Comparison of ENCODE assay signal across 20 cellular contexts in the genomic region with DNA sequence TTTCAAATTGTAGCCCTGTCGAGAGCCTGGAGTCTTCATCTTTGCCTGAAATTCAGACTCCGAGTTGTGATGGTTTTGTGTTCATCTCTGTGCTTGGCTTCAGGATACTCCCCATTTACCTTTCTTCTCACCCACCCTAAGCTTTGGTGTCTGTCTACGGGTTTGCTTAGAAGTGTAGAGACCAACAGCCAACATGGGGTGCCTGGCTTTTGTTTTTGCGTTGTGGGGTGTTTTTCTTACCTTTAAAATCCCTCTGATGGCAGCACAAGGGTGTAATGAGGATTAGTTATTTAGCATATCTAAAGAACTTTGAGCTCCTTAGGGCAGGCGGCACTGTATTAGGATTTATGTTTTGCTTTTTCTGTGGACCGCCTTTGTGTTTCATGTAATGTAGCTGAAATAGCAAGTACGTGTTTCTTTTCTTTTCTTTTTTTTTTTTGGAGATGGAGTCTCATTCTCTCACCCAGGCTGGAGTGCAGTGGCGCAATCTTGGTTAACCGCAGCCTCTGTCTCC. TPM values are rescaled to one million over a fixed set of nuclear protein-coding genes. Genes with fewer than 3 reads are reported as not detected.
DNase-seq lines count a peak whose midpoint lies in the region; ATAC-seq and TF ChIP-seq lines count a peak whose summit lies in the region.
"Had no signal": no experiment of that assay in that cellular context is flagged by ENCODE, and none has a peak within 500 bp of the region (broad histone marks: within the 10 kb centered on the region; RNA-seq: fewer than 3 reads in every experiment).

No MANE protein-coding gene starts in this region.

- CTCF ChIA-PET in naive thymus-derived CD4-positive, alpha-beta T cell (lab: Charles Lee), result interaction anchor here (0.6 kb wide), 1 partner anchor 9 kb away, joined by 3 read pairs; no protein-coding TSS in a partner anchor

- H3K9me3 ChIP-seq in HUES6 (ENCODE audit: control insufficient read depth, insufficient read depth, low read depth, low read length) (no peaks in the 10 kb centered on the region), transverse colon (no peaks in the 10 kb centered on the region)
- no peaks in the 10 kb centered on the region for H3K9me3 ChIP-seq in naive thymus-derived CD4-positive, alpha-beta T cell (ENCODE audit: control insufficient read depth in 2 of 3, low read length in 3 of 3)
- H3K9me3 ChIP-seq: ovary had no signal

- H3K27me3 ChIP-seq in HUES6 (ENCODE audit: control insufficient read depth, insufficient read depth, low read length) (no peaks in the 10 kb centered on the region), transverse colon (no peaks in the 10 kb centered on the region)
- H3K27me3 ChIP-seq in naive thymus-derived CD4-positive, alpha-beta T cell (ENCODE audit: control insufficient read depth in 2 of 2, insufficient read depth in 2 of 2, low read length in 2 of 2), result no peaks in the 10 kb centered on the region
- H3K27me3 ChIP-seq: ovary had no signal

- H3K9ac ChIP-seq in HUES6 (ENCODE audit: low read length), result no peak overlapping the region

- TF ChIP-seq EP300 in transverse colon (IDR thresholded peaks at IDR 0.05; ENCODE audit: low read depth), result no peak

- DNase-seq in glutamatergic neuron (no peak), transverse colon (no peak), HuH-7 (ENCODE audit: low spot score) (no peak), NCI-H1105 (lab: John Stamatoyannopoulos, UW) (no peak)
- DNase-seq in naive thymus-derived CD4-positive, alpha-beta T cell, result no peak
- DNase-seq: activated CD8-positive, alpha-beta T cell treated with anti-CD3 and anti-CD28 coated beads, Interleukin-2, amount 10 ng/mL, durations not matched to agents 7 days and 5 days; activated gamma-delta T cell; activated T-cell treated with anti-CD3 and anti-CD28 coated beads for 4 hours; CD4-positive, CD25-positive, alpha-beta regulatory T cell; DMS153; Karpas-422; NCI-H1048; NCI-H187 treated with DMSO at 0.1 percent for 48 hours; NCI-H69; ovary; stimulated activated CD4-positive, alpha-beta T cell treated with anti-CD3 and anti-CD28 coated beads, Interleukin-4, amount 100 ng/mL, for 4 hours; stimulated activated naive CD4-positive, alpha-beta T cell treated with Interleukin-2 at 50 U/mL for 16 hours had no signal

- WGBS in transverse colon (ENCODE audit: low coverage in 1 of 2), 2 donors, result 86 to 91% methylated on average over 4 to 9 of the region's 9 CpGs

- no peak overlapping the region for H3K4me3 Mint-ChIP-seq in glutamatergic neuron (ENCODE audit: unreplicated experiment)
- H3K4me3 Mint-ChIP-seq in naive thymus-derived CD4-positive, alpha-beta T cell, result peak overlapping the region in 6 of 10 donors; percentile 22 to 53 (median 44)
- H3K4me3 Mint-ChIP-seq: activated CD8-positive, alpha-beta T cell treated with anti-CD3 and anti-CD28 coated beads, Interleukin-2, amount 10 ng/mL, durations not matched to agents 7 days and 5 days; CD4-positive, CD25-positive, alpha-beta regulatory T cell; memory B cell had no signal

- intact Hi-C loops in naive thymus-derived CD4-positive, alpha-beta T cell (cut with micrococcal nuclease), result no loop called here
- intact Hi-C loops in transverse colon (cut with DNase I; ENCODE audit: low total_unique reads), result no loop called here

- ATAC-seq in naive thymus-derived CD4-positive, alpha-beta T cell, result no peak
- ATAC-seq in GM18909 (IDR thresholded peaks at IDR 0.05; ENCODE audit: poor library complexity, unreplicated experiment), result no peak
- ATAC-seq: activated CD8-positive, alpha-beta T cell treated with anti-CD3 and anti-CD28 coated beads, Interleukin-2, amount 10 ng/mL, durations not matched to agents 7 days and 5 days had no signal

- POLR2A ChIA-PET in naive thymus-derived CD4-positive, alpha-beta T cell (lab: Charles Lee), result no interaction called here

- TF ChIP-seq POLR2A in transverse colon (IDR thresholded peaks at IDR 0.05), result no peak

- no peaks in the 10 kb centered on the region for H3K36me3 ChIP-seq in HUES6 (ENCODE audit: control insufficient read depth, insufficient read depth, low read length)
- peaks cover 0 to 7% (median 0%) of the 10 kb centered on the region in 3 experiments for H3K36me3 ChIP-seq in naive thymus-derived CD4-positive, alpha-beta T cell (ENCODE audit: control insufficient read depth in 2 of 3, insufficient read depth in 3 of 3, low read length in 3 of 3)
- no peaks in the 10 kb centered on the region for H3K36me3 ChIP-seq in transverse colon
- H3K36me3 ChIP-seq: ovary had no signal

- peaks cover 20% of the 10 kb centered on the region for H3K4me1 Mint-ChIP-seq in glutamatergic neuron (ENCODE audit: low read depth, unreplicated experiment)
- peaks cover 20 to 86% (median 63%) of the 10 kb centered on the region in 7 donors for H3K4me1 Mint-ChIP-seq in naive thymus-derived CD4-positive, alpha-beta T cell

- no peaks in the 10 kb centered on the region for H3K36me3 Mint-ChIP-seq in glutamatergic neuron (ENCODE audit: unreplicated experiment)
- peaks cover 0 to 25% (median 0%) of the 10 kb centered on the region in 5 donors for H3K36me3 Mint-ChIP-seq in naive thymus-derived CD4-positive, alpha-beta T cell

- H3K4me1 ChIP-seq in HUES6 (ENCODE audit: control insufficient read depth, insufficient read depth, low read length) (peaks cover 47% of the 10 kb centered on the region), transverse colon (peaks cover 3 to 40% (median 16%) of the 10 kb centered on the region in 4 donors)
- peaks cover 5 to 23% of the 10 kb centered on the region in 2 donors for H3K4me1 ChIP-seq in naive thymus-derived CD4-positive, alpha-beta T cell (ENCODE audit: control insufficient read depth in 2 of 2, insufficient read depth in 2 of 2, low read length in 2 of 2)

- in situ Hi-C loops in transverse colon (cut with MboI; ENCODE audit: low pct_ligation_motif_present in 1 of 4, low pct_unique_long_range_greater_than_20kb in 1 of 4, low sequenced_read_pairs in 3 of 4), result no loop called here

- peak overlapping the region; percentile 25 for H3K27ac Mint-ChIP-seq in glutamatergic neuron (ENCODE audit: unreplicated experiment)
- no peak overlapping the region for H3K27ac Mint-ChIP-seq in naive thymus-derived CD4-positive, alpha-beta T cell
- H3K27ac Mint-ChIP-seq: activated CD8-positive, alpha-beta T cell treated with anti-CD3 and anti-CD28 coated beads, Interleukin-2, amount 10 ng/mL, durations not matched to agents 7 days and 5 days had no signal

- no peaks in the 10 kb centered on the region for H3K27me3 Mint-ChIP-seq in glutamatergic neuron (ENCODE audit: unreplicated experiment)
- no peaks in the 10 kb centered on the region for H3K27me3 Mint-ChIP-seq in naive thymus-derived CD4-positive, alpha-beta T cell
- H3K27me3 Mint-ChIP-seq: CD4-positive, CD25-positive, alpha-beta regulatory T cell; memory B cell had no signal

- H3K27ac ChIP-seq in HUES6 (ENCODE audit: low read depth, low read length) (peak overlapping the region; percentile 30; the same call in 1 of the 2 replicates), transverse colon (peak overlapping the region; percentile 2 to 59 (median 33))
- H3K27ac ChIP-seq in naive thymus-derived CD4-positive, alpha-beta T cell (ENCODE audit: low read depth, low read length), result no peak overlapping the region
- H3K27ac ChIP-seq: ovary had no signal

- peaks cover 4% of the 10 kb centered on the region for H3K9me3 Mint-ChIP-seq in glutamatergic neuron (ENCODE audit: unreplicated experiment)
- no peaks in the 10 kb centered on the region for H3K9me3 Mint-ChIP-seq in naive thymus-derived CD4-positive, alpha-beta T cell
- H3K9me3 Mint-ChIP-seq: CD4-positive, CD25-positive, alpha-beta regulatory T cell; memory B cell had no signal

- no peak overlapping the region for H3K4me3 ChIP-seq in HUES6 (ENCODE audit: low read depth, low read length)
- H3K4me3 ChIP-seq in naive thymus-derived CD4-positive, alpha-beta T cell (ENCODE audit: low read length), result no peak overlapping the region
- H3K4me3 ChIP-seq in transverse colon, result peak overlapping the region in 1 of 4 donors; percentile 8
- H3K4me3 ChIP-seq: ovary had no signal

- TF ChIP-seq CTCF in glutamatergic neuron (IDR thresholded peaks at IDR 0.05; ENCODE audit: partially characterized antibody, unreplicated experiment) (no peak), transverse colon (IDR thresholded peaks at IDR 0.05) (no peak)

RNA-seq across cellular contexts. Expression of a gene that starts 8.8 kb away (rescaled TPM):
- total RNA-seq in glutamatergic neuron (ENCODE audit: unreplicated experiment), result 228 TPM
- 10 to 100 TPM; 70.1 to 93.3 (median 86.4) TPM for total RNA-seq in naive thymus-derived CD4-positive, alpha-beta T cell
- 10 to 100 TPM in 1 of 2 donors, 1 to 10 TPM in 1; 8.7 to 10.7 TPM for polyA plus RNA-seq in naive thymus-derived CD4-positive, alpha-beta T cell
- 100 to 1,000 TPM in 2 of 4 donors, 10 to 100 TPM in 2; 70.5 to 130 (median 102) TPM for total RNA-seq in transverse colon

RNA-seq across cellular contexts. Expression of a gene that starts 23.9 kb away (rescaled TPM):
- total RNA-seq in glutamatergic neuron (ENCODE audit: unreplicated experiment) (56.1 TPM), transverse colon (10 to 100 TPM; 15.3 to 58.2 (median 41.4) TPM)
- 10 to 100 TPM; 30.8 to 56.3 (median 53.0) TPM for total RNA-seq in naive thymus-derived CD4-positive, alpha-beta T cell
- 10 to 100 TPM; 57.5 to 61.0 TPM for polyA plus RNA-seq in naive thymus-derived CD4-positive, alpha-beta T cell
